ENCODE assay signal across 25 cellular contexts in the genomic region with DNA sequence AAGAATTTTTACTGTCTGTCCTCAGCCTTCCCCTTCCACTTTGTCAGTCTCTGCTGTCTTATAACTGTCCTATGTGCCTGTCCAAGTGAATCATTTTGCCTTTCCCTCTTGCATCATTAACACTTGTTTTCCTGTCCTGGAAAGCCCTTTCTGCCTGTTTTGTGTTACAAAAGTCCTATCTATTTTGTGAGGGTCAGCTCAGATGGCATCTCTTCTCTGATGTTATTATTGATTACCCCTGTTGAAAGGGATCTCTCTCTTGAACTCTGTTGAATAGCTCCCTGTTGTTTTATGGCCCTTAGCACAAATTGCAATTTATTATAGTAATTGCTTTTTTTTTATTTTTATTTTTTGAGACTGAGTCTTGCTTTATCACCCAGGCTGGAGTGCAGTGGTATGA. TPM values are rescaled to one million over a fixed set of nuclear protein-coding genes. Genes with fewer than 3 reads are reported as not detected.
DNase-seq lines count a peak whose midpoint lies in the region; ATAC-seq and TF ChIP-seq lines count a peak whose summit lies in the region.
"Had no signal": no experiment of that assay in that cellular context is flagged by ENCODE, and none has a peak within 500 bp of the region (broad histone marks: within the 10 kb centered on the region; RNA-seq: fewer than 3 reads in every experiment).

No MANE protein-coding gene starts in this region.

- H4K8ac ChIP-seq in neuronal stem cell (ENCODE audit: low read depth, low read length), result no peak overlapping the region

- H4K91ac ChIP-seq in neuronal stem cell (ENCODE audit: low read depth, low read length, poor library complexity), result no peak overlapping the region

- H3K18ac ChIP-seq in neuronal stem cell (ENCODE audit: low read length), result no peak overlapping the region

- no peak overlapping the region for H3K4me2 ChIP-seq in neuronal stem cell (ENCODE audit: insufficient read depth, low read length, poor library complexity, severe bottlenecking)

- no peak overlapping the region for H3K4me3 ChIP-seq in endodermal cell (ENCODE audit: low read length)
- H3K4me3 ChIP-seq in neuronal stem cell (ENCODE audit: low read length in 2 of 2), result no peak overlapping the region
- H3K4me3 ChIP-seq: left lung, mucosa of descending colon, right lobe of liver, transverse colon had no signal

- no peak overlapping the region for H2AK5ac ChIP-seq in neuronal stem cell (ENCODE audit: low read depth, low read length)

- H3K36me3 ChIP-seq in endodermal cell (ENCODE audit: control insufficient read depth, insufficient read depth, low read length), result no peaks in the 10 kb centered on the region
- peaks cover 0 to 1% of the 10 kb centered on the region in 2 donors for H3K36me3 ChIP-seq in neuronal stem cell (replicated peaks in 1 of 2; ENCODE audit: control insufficient read depth in 2 of 2, insufficient read depth in 2 of 2, low read length in 2 of 2)
- H3K36me3 ChIP-seq: left lung, right lobe of liver, transverse colon had no signal

- no peak for TF ChIP-seq CTCF in endodermal cell (conservative IDR thresholded peaks at IDR 0.05)

- peaks cover 1% of the 10 kb centered on the region for H3K4me1 Mint-ChIP-seq in endodermal cell

- no peak overlapping the region for H2BK5ac ChIP-seq in neuronal stem cell (ENCODE audit: low read length)

- H2BK120ac ChIP-seq in neuronal stem cell (ENCODE audit: low read depth, low read length), result no peak overlapping the region

- H3K4me1 ChIP-seq in endodermal cell (ENCODE audit: control insufficient read depth, insufficient read depth, low read length), result no peaks in the 10 kb centered on the region
- no peaks in the 10 kb centered on the region for H3K4me1 ChIP-seq in neuronal stem cell (ENCODE audit: control insufficient read depth in 2 of 2, insufficient read depth in 1 of 2, low read depth in 1 of 2, low read length in 2 of 2)
- H3K4me1 ChIP-seq: foreskin keratinocyte, right lobe of liver, transverse colon had no signal

- no peak overlapping the region for H3K9ac ChIP-seq in endodermal cell (ENCODE audit: extremely low read depth, low read length, poor library complexity, severe bottlenecking)
- no peak overlapping the region for H3K9ac ChIP-seq in neuronal stem cell (ENCODE audit: low read depth, low read length, poor library complexity)

- H3K4me3 Mint-ChIP-seq in endodermal cell, result no peak overlapping the region
- H3K4me3 Mint-ChIP-seq: activated naive CD8-positive, alpha-beta T cell; CD4-positive, alpha-beta T cell had no signal

- peaks cover 5% of the 10 kb centered on the region for H3K36me3 Mint-ChIP-seq in endodermal cell (ENCODE audit: low read depth)

- H3K9me3 ChIP-seq in endodermal cell (ENCODE audit: control insufficient read depth, low read length) (no peaks in the 10 kb centered on the region), neuronal stem cell (replicated peaks in 1 of 2; ENCODE audit: control insufficient read depth in 2 of 2, insufficient read depth in 1 of 2, low read depth in 1 of 2, low read length in 2 of 2) (no peaks in the 10 kb centered on the region)
- H3K9me3 ChIP-seq: left lung, mucosa of descending colon, right lobe of liver, transverse colon had no signal

- H3K14ac ChIP-seq in neuronal stem cell (ENCODE audit: low read length), result peak overlapping the region; percentile 38

- H3K9me3 Mint-ChIP-seq in endodermal cell, result peaks cover 9% of the 10 kb centered on the region
- H3K9me3 Mint-ChIP-seq: activated T-helper 2 cell treated with anti-CD3 and anti-CD28 coated beads, Interferon-gamma antibody, Interleukin-2, Interleukin-4, amounts not matched to agents 10 μg/mL and 5 μg/mL and 100 μg/mL, durations not matched to agents 14 hours and 24 hours and 36 hours; CD4-positive, alpha-beta T cell had no signal

- no peak overlapping the region for H2BK12ac ChIP-seq in neuronal stem cell (ENCODE audit: low read length)

- H3K27me3 ChIP-seq in endodermal cell (ENCODE audit: control insufficient read depth, insufficient read depth, low read length, poor library complexity, severe bottlenecking) (no peaks in the 10 kb centered on the region), neuronal stem cell (ENCODE audit: control insufficient read depth in 3 of 3, insufficient read depth in 3 of 3, low read depth in 1 of 3, low read length in 3 of 3) (no peaks in the 10 kb centered on the region)
- H3K27me3 ChIP-seq: foreskin keratinocyte, left lung, right lobe of liver, transverse colon had no signal

- peak overlapping the region; percentile 6 for H3K27ac ChIP-seq in endodermal cell (ENCODE audit: low read depth, low read length)
- H3K27ac ChIP-seq in neuronal stem cell (replicated peaks; ENCODE audit: low read length), result no peak overlapping the region
- H3K27ac ChIP-seq in substantia nigra (ENCODE audit: low read depth, low read length, poor library complexity, severe bottlenecking), result no peak overlapping the region
- H3K27ac ChIP-seq: foreskin keratinocyte, left lung, right lobe of liver, transverse colon had no signal

- no peak overlapping the region for H3K4ac ChIP-seq in neuronal stem cell (ENCODE audit: low read length)

- no peak overlapping the region for H2BK15ac ChIP-seq in neuronal stem cell (ENCODE audit: low read length)

- H3K27ac Mint-ChIP-seq in endodermal cell, result no peak overlapping the region
- H3K27ac Mint-ChIP-seq: activated naive CD8-positive, alpha-beta T cell; activated T-helper 2 cell treated with anti-CD3 and anti-CD28 coated beads, Interferon-gamma antibody, Interleukin-2, Interleukin-4, amounts not matched to agents 10 μg/mL and 5 μg/mL and 100 μg/mL, durations not matched to agents 14 hours and 24 hours and 36 hours; CD4-positive, alpha-beta T cell had no signal

- no peaks in the 10 kb centered on the region for H3K79me1 ChIP-seq in neuronal stem cell (ENCODE audit: low read depth, low read length)

- H3K23ac ChIP-seq in neuronal stem cell (ENCODE audit: low read depth, low read length, poor library complexity), result no peak overlapping the region

- peak; percentile 11 for DNase-seq in GM04504 (ENCODE audit: low read depth)
- peak; percentile 34 for DNase-seq in LHCN-M2 (ENCODE audit: low read depth)
- DNase-seq in endodermal cell, result no peak
- no peak for DNase-seq in neuronal stem cell (ENCODE audit: low spot score)
- no peak for DNase-seq in stimulated activated CD4-positive, alpha-beta T cell treated with anti-CD3 and anti-CD28 coated beads, Interleukin-4, amount 100 ng/mL, for 1 hour
- DNase-seq in substantia nigra (lab: John Stamatoyannopoulos, UW), result no peak
- DNase-seq: activated CD4-positive, alpha-beta T cell treated with anti-CD3 and anti-CD28 coated beads, Interleukin-2, amount 50 U/mL, for 4 hours; activated CD4-positive, CD25-positive, alpha-beta regulatory T cell; CD4-positive, alpha-beta T cell; cerebellar nuclear complex; DMS 273 treated with DMSO at 0.1 percent for 48 hours; foreskin keratinocyte; left lung; mucosa of descending colon; NCI-H1694 treated with DMSO at 0.1 percent for 48 hours; NCI-H2171; NCI-H526 treated with DMSO at 0.1 percent for 48 hours; posterior cingulate gyrus; right lobe of liver; stimulated activated CD4-positive, alpha-beta T cell treated with anti-CD3 and anti-CD28 coated beads, Interleukin-15, amount 100 ng/mL, for 24 hours; T1000; transverse colon had no signal

- H2AFZ ChIP-seq in neuronal stem cell (ENCODE audit: low read length), result no peak overlapping the region

- no peak for ATAC-seq in HG03175 (IDR thresholded peaks at IDR 0.05; ENCODE audit: unreplicated experiment)
- ATAC-seq: foreskin keratinocyte, left lung, mucosa of descending colon, right lobe of liver had no signal

- no peaks in the 10 kb centered on the region for H3K27me3 Mint-ChIP-seq in endodermal cell (ENCODE audit: insufficient read depth)
- H3K27me3 Mint-ChIP-seq: activated naive CD8-positive, alpha-beta T cell; CD4-positive, alpha-beta T cell had no signal

RNA-seq across cellular contexts. Expression of a gene that starts 40.2 kb away (rescaled TPM):
- total RNA-seq in LHCN-M2 (2014; rRNA removed) (86.3 and 110 TPM in 2 replicates), endodermal cell (1 to 10 TPM; 7.0 to 9.9 TPM)
- 21.5 TPM for polyA plus RNA-seq in LHCN-M2 (2012)
- polyA plus RNA-seq in endodermal cell (2013, experiment 1 of 2), result 10.5 TPM
- 10.2 TPM for polyA plus RNA-seq in endodermal cell (2013, experiment 2 of 2)
- polyA plus RNA-seq in neuronal stem cell (2013, experiment 1 of 2), result 6.8 TPM
- 7.6 TPM for polyA plus RNA-seq in neuronal stem cell (2013, experiment 2 of 2)

Comparison
In these comparisons a context has a peak if more than half of its experiments do, and no peak if none do; other contexts are left out.
1. DNase-seq: peak in GM04504 (single experiment) and LHCN-M2 (single experiment); none in endodermal cell (single experiment), neuronal stem cell (single experiment), stimulated activated CD4-positive, alpha-beta T cell treated with anti-CD3 and anti-CD28 coated beads, Interleukin-4, amount 100 ng/mL, for 1 hour (single experiment) and substantia nigra (0 of 49).